Comparison of ENCODE assay signal across 9 cellular contexts in genomic region chr2:226794751-226795171, GRCh38. TPM values are rescaled to one million over a fixed set of nuclear protein-coding genes. Genes with fewer than 3 reads are reported as not detected.
DNase-seq lines count a peak whose midpoint lies in the region; TF ChIP-seq lines count a peak whose summit lies in the region.
"Had no signal": no experiment of that assay in that cellular context is flagged by ENCODE, and none has a peak within 500 bp of the region (broad histone marks: within the 10 kb centered on the region; RNA-seq: fewer than 3 reads in every experiment).

No MANE protein-coding gene starts in this region.

- peak overlapping the region in 47 of 59 donors; percentile 13 to 84 (median 57) for H3K27ac ChIP-seq in dorsolateral prefrontal cortex

- H3K4me3 ChIP-seq in dorsolateral prefrontal cortex (peak overlapping the region in 57 of 59 donors; percentile 3 to 89 (median 70)), BE2C (ENCODE audit: low read depth, low read length) (no peak overlapping the region)
- H3K4me3 ChIP-seq: GM12878 had no signal

- DNase-seq in Ammon's horn (ENCODE audit: low spot score), result peak; percentile 6
- peak; percentile 24 for DNase-seq in NCI-H1694 (lab: John Stamatoyannopoulos, UW)
- no peak for DNase-seq in dorsolateral prefrontal cortex
- DNase-seq in central memory CD4-positive, alpha-beta T cell, result no peak
- no peak for DNase-seq in BE2C
- DNase-seq in NCI-H146 treated with DMSO at 0.1 percent for 48 hours (lab: John Stamatoyannopoulos, UW; ENCODE audit: unreplicated experiment), result no peak
- DNase-seq in activated T-helper 2 cell treated with anti-CD3 and anti-CD28 coated beads, Interferon-gamma antibody, Interleukin-2, Interleukin-4, amounts not matched to agents 10 μg/mL and 5 μg/mL and 100 μg/mL, durations not matched to agents 14 hours and 24 hours and 36 hours (ENCODE audit: low spot score), result no peak

- H3K4me1 ChIP-seq in BE2C, result no peaks in the 10 kb centered on the region

- H3K27me3 ChIP-seq in dorsolateral prefrontal cortex, result no peaks in the 10 kb centered on the region
- no peaks in the 10 kb centered on the region for H3K27me3 ChIP-seq in BE2C

- intact Hi-C loops in dorsolateral prefrontal cortex (cut with DNase I), result loop anchor here (5.0 to 10.0 kb wide), 5 partner anchors 580 to 1122 kb away; no protein-coding TSS in a partner anchor
- intact Hi-C loops in activated T-helper 2 cell treated with anti-CD3 and anti-CD28 coated beads, Interferon-gamma antibody, Interleukin-2, Interleukin-4, amounts not matched to agents 10 μg/mL and 5 μg/mL and 100 μg/mL, durations not matched to agents 14 hours and 24 hours and 36 hours (cut with micrococcal nuclease), result loop anchor here (10.0 kb wide), 1 partner anchor 310 kb away; no protein-coding TSS in a partner anchor

- peak overlapping the region; percentile 76 to 92 (median 84) for H3K4me3 Mint-ChIP-seq in nephron
- no peak overlapping the region for H3K4me3 Mint-ChIP-seq in activated T-helper 2 cell treated with anti-CD3 and anti-CD28 coated beads, Interferon-gamma antibody, Interleukin-2, Interleukin-4, amounts not matched to agents 10 μg/mL and 5 μg/mL and 100 μg/mL, durations not matched to agents 14 hours and 24 hours and 36 hours (ENCODE audit: low read depth)

- H3K36me3 Mint-ChIP-seq in nephron (ENCODE audit: low read depth), result peaks cover 23% of the 10 kb centered on the region
- no peaks in the 10 kb centered on the region for H3K36me3 Mint-ChIP-seq in activated T-helper 2 cell treated with anti-CD3 and anti-CD28 coated beads, Interferon-gamma antibody, Interleukin-2, Interleukin-4, amounts not matched to agents 10 μg/mL and 5 μg/mL and 100 μg/mL, durations not matched to agents 14 hours and 24 hours and 36 hours (ENCODE audit: low read depth)

- H3K27me3 Mint-ChIP-seq in nephron (ENCODE audit: low read depth), result no peaks in the 10 kb centered on the region
- no peaks in the 10 kb centered on the region for H3K27me3 Mint-ChIP-seq in activated T-helper 2 cell treated with anti-CD3 and anti-CD28 coated beads, Interferon-gamma antibody, Interleukin-2, Interleukin-4, amounts not matched to agents 10 μg/mL and 5 μg/mL and 100 μg/mL, durations not matched to agents 14 hours and 24 hours and 36 hours (ENCODE audit: low read depth)

- no peaks in the 10 kb centered on the region for H3K9me3 Mint-ChIP-seq in nephron
- H3K9me3 Mint-ChIP-seq in activated T-helper 2 cell treated with anti-CD3 and anti-CD28 coated beads, Interferon-gamma antibody, Interleukin-2, Interleukin-4, amounts not matched to agents 10 μg/mL and 5 μg/mL and 100 μg/mL, durations not matched to agents 14 hours and 24 hours and 36 hours, result no peaks in the 10 kb centered on the region

- peak overlapping the region; percentile 87 to 92 (median 90) for H3K27ac Mint-ChIP-seq in nephron
- H3K27ac Mint-ChIP-seq in activated T-helper 2 cell treated with anti-CD3 and anti-CD28 coated beads, Interferon-gamma antibody, Interleukin-2, Interleukin-4, amounts not matched to agents 10 μg/mL and 5 μg/mL and 100 μg/mL, durations not matched to agents 14 hours and 24 hours and 36 hours, result no peak overlapping the region

- H3K4me1 Mint-ChIP-seq in nephron, result peaks cover 57% of the 10 kb centered on the region
- peaks cover 26% of the 10 kb centered on the region for H3K4me1 Mint-ChIP-seq in activated T-helper 2 cell treated with anti-CD3 and anti-CD28 coated beads, Interferon-gamma antibody, Interleukin-2, Interleukin-4, amounts not matched to agents 10 μg/mL and 5 μg/mL and 100 μg/mL, durations not matched to agents 14 hours and 24 hours and 36 hours (ENCODE audit: low read depth)

- H3K9me3 ChIP-seq in BE2C, result no peaks in the 10 kb centered on the region

- H3K36me3 ChIP-seq in BE2C, result no peaks in the 10 kb centered on the region

- TF ChIP-seq CTCF in dorsolateral prefrontal cortex (IDR thresholded peaks at IDR 0.05 in 54 of 56, conservative IDR thresholded peaks at IDR 0.05 in 2 of 56; ENCODE audit: low read depth in 1 of 56, partially characterized antibody in 56 of 56) (no peak), nephron (IDR thresholded peaks at IDR 0.05; ENCODE audit: unreplicated experiment in 3 of 3) (no peak), BE2C (IDR thresholded peaks at IDR 0.05; ENCODE audit: low read depth, low read length) (no peak)

RNA-seq across cellular contexts. Expression of gene IRS1, which starts 4.9 kb away (rescaled TPM):
- 10 to 100 TPM in 110 of 120 experiments, 1 to 10 TPM in 10; 6.8 to 23.0 (median 14.4) TPM for total RNA-seq in dorsolateral prefrontal cortex
- 7.8 TPM for polyA plus RNA-seq in BE2C (2012; ENCODE audit: insufficient read depth, insufficient read length, low read depth)
- total RNA-seq in activated T-helper 2 cell treated with anti-CD3 and anti-CD28 coated beads, Interferon-gamma antibody, Interleukin-2, Interleukin-4, amounts not matched to agents 10 μg/mL and 5 μg/mL and 100 μg/mL, durations not matched to agents 14 hours and 24 hours and 36 hours, result 1.9 and 3.1 TPM in 2 replicates

RNA-seq across cellular contexts. Expression of gene RHBDD1, which starts 41.1 kb away (rescaled TPM):
- 10 to 100 TPM; 36.7 to 99.9 (median 61.0) TPM for total RNA-seq in dorsolateral prefrontal cortex
- polyA plus RNA-seq in BE2C (2012; ENCODE audit: insufficient read depth, insufficient read length, low read depth), result 40.9 TPM
- total RNA-seq in activated T-helper 2 cell treated with anti-CD3 and anti-CD28 coated beads, Interferon-gamma antibody, Interleukin-2, Interleukin-4, amounts not matched to agents 10 μg/mL and 5 μg/mL and 100 μg/mL, durations not matched to agents 14 hours and 24 hours and 36 hours, result 40.9 and 42.2 TPM in 2 replicates

Comparison
In these comparisons a context has a peak if more than half of its experiments do, and no peak if none do; other contexts are left out.
1. DNase-seq: peak in Ammon's horn (single experiment) and NCI-H1694 (single experiment); none in dorsolateral prefrontal cortex (0 of 10), central memory CD4-positive, alpha-beta T cell (single experiment), BE2C (single experiment), NCI-H146 treated with DMSO at 0.1 percent for 48 hours (single experiment) and activated T-helper 2 cell treated with anti-CD3 and anti-CD28 coated beads, Interferon-gamma antibody, Interleukin-2, Interleukin-4, amounts not matched to agents 10 μg/mL and 5 μg/mL and 100 μg/mL, durations not matched to agents 14 hours and 24 hours and 36 hours (single experiment).